ENCODE assay signal across 1 cellular context in the genomic region with DNA sequence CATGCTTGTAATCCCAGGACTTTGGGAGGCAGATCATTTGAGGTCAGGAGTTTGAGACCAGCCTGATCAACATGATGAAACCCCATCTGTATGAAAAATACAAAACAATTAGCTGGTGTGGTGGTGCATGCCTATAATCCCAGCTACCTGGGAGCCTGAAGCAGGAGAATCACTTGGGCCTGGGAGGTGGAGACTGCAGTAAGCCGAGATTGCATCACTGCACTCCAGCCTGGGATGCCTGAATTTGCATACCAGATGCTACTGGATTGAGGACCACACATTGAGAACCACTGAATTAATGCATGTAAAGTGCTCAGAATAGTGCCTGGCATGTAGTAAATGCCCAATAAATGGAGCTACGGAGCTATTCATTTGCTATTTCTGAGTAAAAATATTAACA.
TF ChIP-seq lines count a peak whose summit lies in the region.

No MANE protein-coding gene starts in this region.

TF ChIP-seq in H1, 55 proteins besides CTCF, POLR2A, EP300 and RAD21:
- TF ChIP-seq, protein P1, sequence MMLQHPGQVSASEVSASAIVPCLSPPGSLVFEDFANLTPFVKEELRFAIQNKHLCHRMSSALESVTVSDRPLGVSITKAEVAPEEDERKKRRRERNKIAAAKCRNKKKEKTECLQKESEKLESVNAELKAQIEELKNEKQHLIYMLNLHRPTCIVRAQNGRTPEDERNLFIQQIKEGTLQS (IDR thresholded peaks at IDR 0.05; ENCODE audit: insufficient read depth, low read depth, low read length), result peak; percentile 83
- TF ChIP-seq JUND (IDR thresholded peaks at IDR 0.05; ENCODE audit: low read length) (0 out of 2 replicates have a peak, but pooled peaks have one; percentile 21), CEBPB (IDR thresholded peaks at IDR 0.05; ENCODE audit: low read depth, low read length) (peak; percentile 97), TEAD4 (IDR thresholded peaks at IDR 0.05; ENCODE audit: low read depth, low read length) (0 out of 2 replicates have a peak, but pooled peaks have one; percentile 19), CTBP2 (IDR thresholded peaks at IDR 0.05; ENCODE audit: borderline replicate concordance, insufficient read depth, insufficient read length, low read length) (no peak), CBX5 (IDR thresholded peaks at IDR 0.05; ENCODE audit: low read depth, low read length) (no peak), BRCA1 (IDR thresholded peaks at IDR 0.05; ENCODE audit: low read depth, low read length) (no peak), HDAC2 (IDR thresholded peaks at IDR 0.05; ENCODE audit: borderline replicate concordance in 1 of 2, low read depth in 2 of 2, low read length in 2 of 2) (no peak), RNF2 (IDR thresholded peaks at IDR 0.05; ENCODE audit: borderline replicate concordance, low read depth, low read length, missing control alignments, poor library complexity, severe bottlenecking) (no peak)
